In genomic region chr5:136030956-136031611, GRCh38 we compare ENCODE assay signal across 11 cellular contexts. TPM values are rescaled to one million over a fixed set of nuclear protein-coding genes. Genes with fewer than 3 reads are reported as not detected.
DNase-seq lines count a peak whose midpoint lies in the region; ATAC-seq and TF ChIP-seq lines count a peak whose summit lies in the region.
"Had no signal": no experiment of that assay in that cellular context is flagged by ENCODE, and none has a peak within 500 bp of the region (broad histone marks: within the 10 kb centered on the region; RNA-seq: fewer than 3 reads in every experiment).

No MANE protein-coding gene starts in this region.

- peaks cover 79% of the 10 kb centered on the region for H3K4me1 Mint-ChIP-seq in chondrocyte (ENCODE audit: low read depth)
- H3K4me1 Mint-ChIP-seq in immature natural killer cell = peaks cover 12% of the 10 kb centered on the region in 2 donors

- H3K4me3 ChIP-seq in skeletal muscle satellite cell (ENCODE audit: low read length) = peak overlapping the region; percentile 86
- H3K4me3 ChIP-seq: cardiac muscle cell had no signal

- TF ChIP-seq CTCF in chondrocyte (IDR thresholded peaks at IDR 0.05) = no peak

- H3K4me1 ChIP-seq in skeletal muscle satellite cell (ENCODE audit: control insufficient read depth, insufficient read depth, low read length) = peaks cover 72% of the 10 kb centered on the region

- H3K9me3 Mint-ChIP-seq in chondrocyte (ENCODE audit: low read depth) = no peaks in the 10 kb centered on the region
- H3K9me3 Mint-ChIP-seq in immature natural killer cell = no peaks in the 10 kb centered on the region

- H3K9me3 ChIP-seq in skeletal muscle satellite cell (replicated peaks; ENCODE audit: low read length) = no peaks in the 10 kb centered on the region

- peaks cover 58% of the 10 kb centered on the region for H3K36me3 ChIP-seq in skeletal muscle satellite cell (ENCODE audit: insufficient read depth, low read length)
- H3K36me3 ChIP-seq: cardiac muscle cell had no signal

- H3K4me2 ChIP-seq in skeletal muscle satellite cell (ENCODE audit: low read length) = peak overlapping the region; percentile 95

- peak overlapping the region; percentile 14 for H3K27ac Mint-ChIP-seq in chondrocyte (ENCODE audit: unreplicated experiment)
- no peak overlapping the region for H3K27ac Mint-ChIP-seq in immature natural killer cell

- peak overlapping the region; percentile 91 for H3K9ac ChIP-seq in skeletal muscle satellite cell (ENCODE audit: low read depth, low read length)

- no peak for DNase-seq in chondrocyte (ENCODE audit: low spot score)
- DNase-seq in activated CD4-positive, CD25-positive, alpha-beta regulatory T cell treated with anti-CD3 and anti-CD28 coated beads, Interleukin-2, amount 50 U/mL, for 72 hours = no peak
- no peak for DNase-seq in immature natural killer cell
- no peak for DNase-seq in nucleus accumbens (lab: John Stamatoyannopoulos, UW)
- DNase-seq: activated CD4-positive, alpha-beta T cell treated with anti-CD3 and anti-CD28 coated beads for 48 hours; NCI-H524 treated with DMSO at 0.1 percent for 48 hours had no signal

- peak overlapping the region; percentile 74 for H3K4me3 Mint-ChIP-seq in chondrocyte (ENCODE audit: unreplicated experiment)
- H3K4me3 Mint-ChIP-seq in immature natural killer cell = no peak overlapping the region

- peaks cover 15% of the 10 kb centered on the region for H3K36me3 Mint-ChIP-seq in chondrocyte (ENCODE audit: low read depth)
- H3K36me3 Mint-ChIP-seq in immature natural killer cell = no peaks in the 10 kb centered on the region

- ATAC-seq in GM19043 (IDR thresholded peaks at IDR 0.05; ENCODE audit: low read depth, unreplicated experiment) (peak; percentile 57), HG03280 (IDR thresholded peaks at IDR 0.05; ENCODE audit: unreplicated experiment) (peak; percentile 81), HG03378 (IDR thresholded peaks at IDR 0.05; ENCODE audit: unreplicated experiment) (no peak)

- H3K27me3 Mint-ChIP-seq in chondrocyte (ENCODE audit: low read depth) (no peaks in the 10 kb centered on the region), immature natural killer cell (ENCODE audit: low read depth in 3 of 3) (peaks cover 0 to 7% (median 4%) of the 10 kb centered on the region in 3 donors)

- no peaks in the 10 kb centered on the region for H3K27me3 ChIP-seq in skeletal muscle satellite cell (ENCODE audit: control insufficient read depth, insufficient read depth, low read length)

RNA-seq across cellular contexts. Expression of gene TGFBI, which starts 2.3 kb away (rescaled TPM):
- total RNA-seq in chondrocyte = 491 to 631 TPM (median 620 TPM) in 3 replicates
- 1,248 and 1,783 TPM in 2 replicates for total RNA-seq in skeletal muscle satellite cell (2012; rRNA removed)
- 10 to 100 TPM in 2 of 3 donors, 1 to 10 TPM in 1; 2.2 to 13.3 (median 10.9) TPM for polyA plus RNA-seq in immature natural killer cell
